In genomic region chr6:144778056-144778455, GRCh38 we compare ENCODE assay signal across 20 cellular contexts.
"Had no signal": no experiment of that assay in that cellular context is flagged by ENCODE, and none has a peak within 500 bp of the region (broad histone marks: within the 10 kb centered on the region; RNA-seq: fewer than 3 reads in every experiment).

No MANE protein-coding gene starts in this region.

- H3K4me3 Mint-ChIP-seq: activated naive CD8-positive, alpha-beta T cell treated with anti-CD3 and anti-CD28 coated beads for 36 hours; activated T-cell treated with anti-CD3 and anti-CD28 coated beads, Interleukin-2, amount 50 U/mL, for 4 hours; brain; stimulated activated naive B cell treated with anti-CD40 and anti-IgM and Interleukin-4, amounts not matched to agents 10 μg/mL and 1 μg/mL and 100 μg/mL, for 72 hours; T-cell had no signal

- H3K4me1 ChIP-seq: foreskin keratinocyte, tibial nerve, uterus had no signal

- H3K9me3 ChIP-seq: tibial nerve, uterus had no signal

- ATAC-seq: activated T-cell treated with anti-CD3 and anti-CD28 coated beads, Interleukin-2, amount 50 U/mL, for 4 hours; foreskin keratinocyte; stimulated activated naive B cell treated with anti-CD40 and anti-IgM and Interleukin-4, amounts not matched to agents 10 μg/mL and 1 μg/mL and 100 μg/mL, for 72 hours; T-cell had no signal

- H3K27ac Mint-ChIP-seq: activated naive CD8-positive, alpha-beta T cell treated with anti-CD3 and anti-CD28 coated beads for 36 hours; stimulated activated naive B cell treated with anti-CD40 and anti-IgM and Interleukin-4, amounts not matched to agents 10 μg/mL and 1 μg/mL and 100 μg/mL, for 72 hours had no signal

- H3K27ac ChIP-seq: foreskin keratinocyte, tibial nerve, uterus had no signal

- H3K4me3 ChIP-seq: tibial nerve, uterus had no signal

- DNase-seq: activated CD4-positive, alpha-beta T cell treated with anti-CD3 and anti-CD28 coated beads, Interleukin-2, amount 50 U/mL, for 48 hours; activated CD4-positive, CD25-positive, alpha-beta regulatory T cell treated with anti-CD3 and anti-CD28 coated beads, Interleukin-2, amount 50 U/mL, for 72 hours; activated gamma-delta T cell; activated naive CD8-positive, alpha-beta T cell treated with anti-CD3 and anti-CD28 coated beads for 36 hours; activated T-cell treated with anti-CD3 and anti-CD28 coated beads, Interleukin-2, amount 50 U/mL, for 4 hours; cerebellar nuclear complex; effector memory CD4-positive, alpha-beta T cell; foreskin keratinocyte; glutamatergic neuron; mesendoderm; posterior cingulate gyrus; stimulated activated CD4-positive, alpha-beta T cell treated with anti-CD3 and anti-CD28 coated beads, Interleukin-15, amount 100 ng/mL, for 24 hours; stimulated activated CD4-positive, alpha-beta T cell treated with anti-CD3 and anti-CD28 coated beads, Interleukin-4, amount 100 ng/mL, for 1 hour; stimulated activated naive B cell treated with anti-CD40 and anti-IgM and Interleukin-4, amounts not matched to agents 10 μg/mL and 1 μg/mL and 100 μg/mL, for 72 hours; substantia nigra; T-cell; T1000; uterus had no signal

- H3K36me3 ChIP-seq: uterus had no signal

- H3K27me3 Mint-ChIP-seq: activated naive CD8-positive, alpha-beta T cell treated with anti-CD3 and anti-CD28 coated beads for 36 hours; stimulated activated naive B cell treated with anti-CD40 and anti-IgM and Interleukin-4, amounts not matched to agents 10 μg/mL and 1 μg/mL and 100 μg/mL, for 72 hours; T-cell had no signal

- H3K9me3 Mint-ChIP-seq: activated naive CD8-positive, alpha-beta T cell treated with anti-CD3 and anti-CD28 coated beads for 36 hours; activated T-cell treated with anti-CD3 and anti-CD28 coated beads, Interleukin-2, amount 50 U/mL, for 4 hours; brain; stimulated activated naive B cell treated with anti-CD40 and anti-IgM and Interleukin-4, amounts not matched to agents 10 μg/mL and 1 μg/mL and 100 μg/mL, for 72 hours; T-cell had no signal

- H3K27me3 ChIP-seq: foreskin keratinocyte, tibial nerve, uterus had no signal
